ENCODE assay signal across 14 cellular contexts in the genomic region with DNA sequence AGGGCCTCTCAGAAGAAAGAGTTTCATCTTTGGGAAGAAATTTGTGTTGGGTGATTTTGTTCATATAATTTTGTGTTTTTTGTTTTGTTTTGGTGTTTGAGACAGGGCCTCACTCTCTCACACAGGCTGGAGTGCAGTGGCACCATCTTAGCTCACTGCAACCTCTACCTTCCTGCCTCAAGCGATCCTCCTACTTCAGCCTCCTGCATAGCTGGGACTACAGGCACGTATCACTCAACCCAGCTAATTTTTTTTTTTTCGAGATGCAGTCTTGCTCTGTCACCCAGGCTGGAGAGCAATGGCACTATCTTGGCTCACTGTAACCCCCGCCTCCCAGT. TPM values are rescaled to one million over a fixed set of nuclear protein-coding genes. Genes with fewer than 3 reads are reported as not detected.
DNase-seq lines count a peak whose midpoint lies in the region; ATAC-seq, FAIRE-seq and TF ChIP-seq lines count a peak whose summit lies in the region.
"Had no signal": no experiment of that assay in that cellular context is flagged by ENCODE, and none has a peak within 500 bp of the region (broad histone marks: within the 10 kb centered on the region; RNA-seq: fewer than 3 reads in every experiment).

No MANE protein-coding gene starts in this region.

- H3K4me1 Mint-ChIP-seq in brain: peaks cover 27% of the 10 kb centered on the region
- H3K4me1 Mint-ChIP-seq in mesothelial cell of epicardium: peaks cover 15% of the 10 kb centered on the region
- H3K4me1 Mint-ChIP-seq in naive thymus-derived CD8-positive, alpha-beta T cell: peaks cover 0 to 6% (median 0%) of the 10 kb centered on the region in 4 donors
- H3K4me1 Mint-ChIP-seq: activated naive CD4-positive, alpha-beta T cell treated with anti-CD3 and anti-CD28 coated beads, Interleukin-2, amount 50 U/mL, for 24 hours had no signal

- peak overlapping the region in 4 of 5 experiments; percentile 10 to 87 (median 39) for H3K27ac Mint-ChIP-seq in brain
- H3K27ac Mint-ChIP-seq in mesothelial cell of epicardium: peak overlapping the region; percentile 25
- no peak overlapping the region for H3K27ac Mint-ChIP-seq in naive thymus-derived CD8-positive, alpha-beta T cell
- H3K27ac Mint-ChIP-seq: nephron progenitor cell; stimulated activated effector memory CD8-positive, alpha-beta T cell treated with anti-CD3 and anti-CD28 coated beads, Interleukin-12 subunit alpha, Interleukin-12 subunit beta, amount 100 ng/mL, for 72 hours had no signal

- no peak overlapping the region for H3K4me3 Mint-ChIP-seq in brain
- H3K4me3 Mint-ChIP-seq in mesothelial cell of epicardium: no peak overlapping the region
- no peak overlapping the region for H3K4me3 Mint-ChIP-seq in naive thymus-derived CD8-positive, alpha-beta T cell
- H3K4me3 Mint-ChIP-seq: activated naive CD4-positive, alpha-beta T cell treated with anti-CD3 and anti-CD28 coated beads, Interleukin-2, amount 50 U/mL, for 24 hours; nephron progenitor cell; stimulated activated effector memory CD8-positive, alpha-beta T cell treated with anti-CD3 and anti-CD28 coated beads, Interleukin-12 subunit alpha, Interleukin-12 subunit beta, amount 100 ng/mL, for 72 hours had no signal

- no peak for ATAC-seq in HepG2
- ATAC-seq in right lobe of liver: no peak
- ATAC-seq in HG02884 (IDR thresholded peaks at IDR 0.05; ENCODE audit: unreplicated experiment): no peak
- no peak for ATAC-seq in naive thymus-derived CD8-positive, alpha-beta T cell

- 78% methylated on average over 4 of the region's 4 CpGs for WGBS in HepG2 (ENCODE audit: low lambda C conversion rate)
- 100% methylated on average over 4 of the region's 4 CpGs for WGBS in right lobe of liver (ENCODE audit: insufficient coverage, low coverage, low lambda C conversion rate, missing lambda C conversion rate)

- FAIRE-seq in HepG2 (lab: Jason Lieb, UNC): no peak

- H3K9ac ChIP-seq in HepG2 (ENCODE audit: insufficient read depth, low read depth, low read length): peak overlapping the region; percentile 72

- H3K4me3 ChIP-seq in HepG2 (replicated peaks in 1 of 3; ENCODE audit: insufficient read depth in 1 of 3, low read depth in 2 of 3, low read length in 3 of 3): peak overlapping the region in 1 of 3 experiments; percentile 45; a peak in 1 of 6 replicates
- no peak overlapping the region for H3K4me3 ChIP-seq in right lobe of liver
- H3K4me3 ChIP-seq in vagina: no peak overlapping the region

- peak overlapping the region; percentile 93 for H3K27ac ChIP-seq in HepG2 (ENCODE audit: extremely low read length, insufficient read depth, low read length)
- H3K27ac ChIP-seq in right lobe of liver: peak overlapping the region in 1 of 3 donors; percentile 75
- H3K27ac ChIP-seq in vagina: peak overlapping the region; percentile 45

- no peaks in the 10 kb centered on the region for H3K36me3 Mint-ChIP-seq in brain
- no peaks in the 10 kb centered on the region for H3K36me3 Mint-ChIP-seq in mesothelial cell of epicardium
- H3K36me3 Mint-ChIP-seq in naive thymus-derived CD8-positive, alpha-beta T cell: no peaks in the 10 kb centered on the region
- H3K36me3 Mint-ChIP-seq: activated naive CD4-positive, alpha-beta T cell treated with anti-CD3 and anti-CD28 coated beads, Interleukin-2, amount 50 U/mL, for 24 hours; stimulated activated effector memory CD8-positive, alpha-beta T cell treated with anti-CD3 and anti-CD28 coated beads, Interleukin-12 subunit alpha, Interleukin-12 subunit beta, amount 100 ng/mL, for 72 hours had no signal

- TF ChIP-seq EP300 in HepG2 (IDR thresholded peaks at IDR 0.05; ENCODE audit: low read depth in 2 of 2, low read length in 2 of 2) (no peak), HepG2 (CRISPR knock-in tag; IDR thresholded peaks at IDR 0.05; ENCODE audit: borderline replicate concordance) (no peak)

- no peak for TF ChIP-seq CTCF in HepG2 (CRISPR knock-in tag; IDR thresholded peaks at IDR 0.05)
- no peak for TF ChIP-seq CTCF in right lobe of liver (IDR thresholded peaks at IDR 0.05)
- TF ChIP-seq CTCF in brain (conservative IDR thresholded peaks at IDR 0.05): no peak
- TF ChIP-seq CTCF in mesothelial cell of epicardium (IDR thresholded peaks at IDR 0.05; ENCODE audit: unreplicated experiment): no peak
- TF ChIP-seq CTCF in vagina (IDR thresholded peaks at IDR 0.05): no peak

- in situ Hi-C loops in HepG2 (cut with HindIII; ENCODE audit: extremely low pct_ligation_motif_present, low pct_unique_long_range_greater_than_20kb): no loop called here

- no peaks in the 10 kb centered on the region for H3K79me2 ChIP-seq in HepG2 (ENCODE audit: insufficient read depth, low read length)

- CTCF ChIA-PET in HepG2 (lab: Yijun Ruan, JAX; ENCODE audit: low intra/inter-chr PET ratio, low total read pairs): no interaction called here

- H3K36me3 ChIP-seq in HepG2 (replicated peaks in 1 of 2; ENCODE audit: control insufficient read depth in 1 of 2, insufficient read depth in 2 of 2, low read length in 2 of 2): no peaks in the 10 kb centered on the region
- no peaks in the 10 kb centered on the region for H3K36me3 ChIP-seq in right lobe of liver
- no peaks in the 10 kb centered on the region for H3K36me3 ChIP-seq in vagina

- peaks cover 0 to 2% (median 0%) of the 10 kb centered on the region in 5 experiments for H3K9me3 Mint-ChIP-seq in brain
- no peaks in the 10 kb centered on the region for H3K9me3 Mint-ChIP-seq in mesothelial cell of epicardium
- no peaks in the 10 kb centered on the region for H3K9me3 Mint-ChIP-seq in naive thymus-derived CD8-positive, alpha-beta T cell
- H3K9me3 Mint-ChIP-seq: activated naive CD4-positive, alpha-beta T cell treated with anti-CD3 and anti-CD28 coated beads, Interleukin-2, amount 50 U/mL, for 24 hours; nephron progenitor cell; stimulated activated effector memory CD8-positive, alpha-beta T cell treated with anti-CD3 and anti-CD28 coated beads, Interleukin-12 subunit alpha, Interleukin-12 subunit beta, amount 100 ng/mL, for 72 hours had no signal

- TSS peak; percentile 97 for BruUV-seq in HepG2 (replicated peaks; lab: Mats Ljungman, UMichigan)

- H3K4me1 ChIP-seq in HepG2 (ENCODE audit: insufficient read depth, low read length): peaks cover 66% of the 10 kb centered on the region
- H3K4me1 ChIP-seq in right lobe of liver: peaks cover 5 to 10% (median 8%) of the 10 kb centered on the region in 4 donors
- peaks cover 22% of the 10 kb centered on the region for H3K4me1 ChIP-seq in vagina

- POLR2A ChIA-PET in HepG2 (lab: Yijun Ruan, JAX): interaction anchor here (1.1 to 5.8 kb wide), 28 partner anchors 10 to 385 kb away, joined by 3 to 82 read pairs (median 6); partner anchors contain the start of genes CEP70, FAIM and PIK3CB
- POLR2A ChIA-PET in naive thymus-derived CD8-positive, alpha-beta T cell (lab: Charles Lee): no interaction called here

- H3K4me2 ChIP-seq in HepG2 (ENCODE audit: low read depth, low read length): peak overlapping the region; percentile 89

- H4K20me1 ChIP-seq in HepG2 (ENCODE audit: insufficient read depth, low read length): no peaks in the 10 kb centered on the region

- no peak for DNase-seq in HepG2 (ENCODE audit: low spot score)
- no peak for DNase-seq in right lobe of liver
- no peak for DNase-seq in mesothelial cell of epicardium (ENCODE audit: low spot score in 2 of 2, unreplicated experiment in 2 of 2)
- no peak for DNase-seq in vagina (ENCODE audit: extremely low spot score in 2 of 2)
- DNase-seq in dedifferentiated amniotic fluid mesenchymal stem cell (ENCODE audit: extremely low spot score): no peak
- no peak for DNase-seq in naive thymus-derived CD8-positive, alpha-beta T cell
- DNase-seq: DMS79, NCI-H1105, nephron progenitor cell, SHP77 had no signal

- H3K27me3 ChIP-seq in HepG2 (ENCODE audit: control insufficient read depth in 1 of 2, insufficient read depth in 2 of 2, low read length in 2 of 2) (no peaks in the 10 kb centered on the region), right lobe of liver (no peaks in the 10 kb centered on the region), vagina (no peaks in the 10 kb centered on the region)

- intact Hi-C loops in HepG2 (cut with micrococcal nuclease; ENCODE audit: unreplicated experiment) (loop anchor here (1.0 to 2.0 kb wide), 3 partner anchors 14 to 51 kb away; partner anchors contain the start of gene PIK3CB), right lobe of liver (cut with DNase I) (no loop called here), vagina (cut with DNase I) (no loop called here)

- no peak for TF ChIP-seq RAD21 in HepG2 (CRISPR knock-in tag; IDR thresholded peaks at IDR 0.05)

- TF ChIP-seq POLR2A in HepG2 (IDR thresholded peaks at IDR 0.05; ENCODE audit: insufficient read depth in 1 of 2, low read depth in 2 of 2, low read length in 2 of 2): no peak
- no peak for TF ChIP-seq POLR2A in right lobe of liver (IDR thresholded peaks at IDR 0.05)
- TF ChIP-seq POLR2A in vagina (IDR thresholded peaks at IDR 0.05): no peak

- H3K27me3 Mint-ChIP-seq in brain: peaks cover 4% of the 10 kb centered on the region
- H3K27me3 Mint-ChIP-seq in mesothelial cell of epicardium (ENCODE audit: low read depth): no peaks in the 10 kb centered on the region
- H3K27me3 Mint-ChIP-seq in naive thymus-derived CD8-positive, alpha-beta T cell: no peaks in the 10 kb centered on the region
- H3K27me3 Mint-ChIP-seq: activated naive CD4-positive, alpha-beta T cell treated with anti-CD3 and anti-CD28 coated beads, Interleukin-2, amount 50 U/mL, for 24 hours had no signal

- H3K9me3 ChIP-seq in HepG2 (ENCODE audit: low read length) (no peaks in the 10 kb centered on the region), right lobe of liver (no peaks in the 10 kb centered on the region), vagina (no peaks in the 10 kb centered on the region)

- H2AFZ ChIP-seq in HepG2 (ENCODE audit: low read length): no peak overlapping the region

RNA-seq across cellular contexts. Expression of gene PIK3CB, which starts 29.0 kb away (rescaled TPM):
- total RNA-seq in HepG2 (2016; rRNA removed; fragmentation: Illumina TruSeq; extraction: Trizol) (6.6 and 18.6 TPM in 2 replicates), right lobe of liver (10 to 100 TPM; 12.1 to 20.9 (median 14.6) TPM), mesothelial cell of epicardium (19.1 to 23.5 TPM (median 20.2 TPM) in 3 replicates), vagina (31.9 TPM)
- total RNA-seq in HepG2 (2016; cell fraction: cytosol; rRNA removed; fragmentation: Illumina TruSeq; extraction: Trizol; ENCODE audit: low read depth): 6.5 and 9.2 TPM in 2 replicates
- total RNA-seq in HepG2 (2016; cell fraction: insoluble cytoplasmic fraction; rRNA removed; fragmentation: Illumina TruSeq; extraction: Trizol): 6.4 and 18.1 TPM in 2 replicates
- 13.7 and 13.9 TPM in 2 replicates for total RNA-seq in HepG2 (2016; cell fraction: membrane; rRNA removed; fragmentation: Illumina TruSeq; extraction: Trizol)
- 12.3 and 14.6 TPM in 2 replicates for total RNA-seq in HepG2 (2016; cell fraction: nucleus; rRNA removed; fragmentation: Illumina TruSeq; extraction: Trizol)
- polyA plus RNA-seq in HepG2 (2011; rRNA removed) (18.7 and 23.8 TPM in 2 replicates), brain (ENCODE audit: insufficient read depth, low read depth, low replicate concordance) (18.2 TPM)
- polyA plus RNA-seq in HepG2 (2011; cell fraction: cytosol; rRNA removed): 10.9 and 18.4 TPM in 2 replicates
- 13.0 and 17.3 TPM in 2 replicates for polyA plus RNA-seq in HepG2 (2011; cell fraction: nucleus; rRNA removed)
- polyA plus RNA-seq in HepG2 (2012): 47.5 and 53.4 TPM in 2 replicates
- 2.2 and 2.4 TPM in 2 replicates for polyA plus RNA-seq in HepG2 (2016; cell fraction: cytosol; fragmentation: Illumina TruSeq; extraction: Trizol; ENCODE audit: low read depth)
- polyA plus RNA-seq in HepG2 (2016; cell fraction: insoluble cytoplasmic fraction; fragmentation: Illumina TruSeq; extraction: Trizol; ENCODE audit: low read depth): 23.5 TPM in 2 replicates
- 7.7 and 9.3 TPM in 2 replicates for polyA plus RNA-seq in HepG2 (2016; cell fraction: membrane; fragmentation: Illumina TruSeq; extraction: Trizol; ENCODE audit: low read depth)
- polyA plus RNA-seq in HepG2 (2016; cell fraction: nucleus; fragmentation: Illumina TruSeq; extraction: Trizol; ENCODE audit: insufficient read depth, low read depth): 13.6 and 13.7 TPM in 2 replicates
- 9.4 and 18.8 TPM in 2 replicates for polyA minus RNA-seq in HepG2 (2011; rRNA and poly(A)+ RNA removed; ENCODE audit: low replicate concordance)
- polyA minus RNA-seq in HepG2 (2011; cell fraction: cytosol; rRNA and poly(A)+ RNA removed): 29.0 and 40.8 TPM in 2 replicates
- 74.0 and 78.9 TPM in 2 replicates for polyA minus RNA-seq in HepG2 (2011; cell fraction: nucleus; rRNA and poly(A)+ RNA removed)
- 10 to 100 TPM; 30.4 to 34.2 TPM for total RNA-seq in naive thymus-derived CD8-positive, alpha-beta T cell
- polyA plus RNA-seq in naive thymus-derived CD8-positive, alpha-beta T cell: 10 to 100 TPM in 2 of 3 donors, 1 to 10 TPM in 1; 8.9 to 13.4 (median 10.1) TPM

Comparison
In these comparisons a context has a peak if more than half of its experiments do, and no peak if none do; other contexts are left out.
1. H3K27ac Mint-ChIP-seq: peak in brain (4 of 5) and mesothelial cell of epicardium (single experiment); none in naive thymus-derived CD8-positive, alpha-beta T cell (0 of 10).